ENCODE assay signal across 9 cellular contexts in genomic region chr5:68225188-68225910, GRCh38. TPM values are rescaled to one million over a fixed set of nuclear protein-coding genes. Genes with fewer than 3 reads are reported as not detected.
DNase-seq lines count a peak whose midpoint lies in the region; ATAC-seq, FAIRE-seq and TF ChIP-seq lines count a peak whose summit lies in the region.
"Had no signal": no experiment of that assay in that cellular context is flagged by ENCODE, and none has a peak within 500 bp of the region (broad histone marks: within the 10 kb centered on the region; RNA-seq: fewer than 3 reads in every experiment).

No MANE protein-coding gene starts in this region.

- H3K4me3 ChIP-seq in adrenal gland (peak overlapping the region in 1 of 4 donors; percentile 17), kidney (ENCODE audit: low read length in 2 of 2) (peak overlapping the region in 1 of 2 donors; percentile 5), testis (no peak overlapping the region)

- no peak for FAIRE-seq in kidney (lab: Jason Lieb, UNC)

- DNase-seq in DMS 273 (lab: John Stamatoyannopoulos, UW; ENCODE audit: unreplicated experiment) (peak; percentile 12), DMS 273 treated with DMSO at 0.1 percent for 48 hours (lab: John Stamatoyannopoulos, UW) (no peak), adrenal gland (peak; percentile 70 to 94 (median 90)), kidney (peak; percentile 78), testis (peak; percentile 57)
- no peak for DNase-seq in activated T-cell treated with anti-CD3 and anti-CD28 coated beads, Interleukin-2, amount 50 U/mL, for 4 hours
- no peak for DNase-seq in activated CD4-positive, alpha-beta T cell treated with anti-CD3 and anti-CD28 coated beads, Interleukin-2, amount 50 U/mL, for 48 hours

- H3K4me3 Mint-ChIP-seq in activated T-cell treated with anti-CD3 and anti-CD28 coated beads, Interleukin-2, amount 50 U/mL, for 4 hours, result no peak overlapping the region

- peaks cover 39% of the 10 kb centered on the region for H3K36me3 Mint-ChIP-seq in activated T-cell treated with anti-CD3 and anti-CD28 coated beads, Interleukin-2, amount 50 U/mL, for 4 hours (ENCODE audit: insufficient read depth)

- peaks cover 0 to 20% of the 10 kb centered on the region in 2 donors for H3K36me3 ChIP-seq in adrenal gland (replicated peaks in 1 of 2)
- peaks cover 6 to 10% of the 10 kb centered on the region in 2 donors for H3K36me3 ChIP-seq in kidney (ENCODE audit: control insufficient read depth in 1 of 2, insufficient read depth in 2 of 2, low read length in 2 of 2)
- H3K36me3 ChIP-seq in testis (ENCODE audit: low read depth, missing control alignments), result no peaks in the 10 kb centered on the region

- TF ChIP-seq CTCF in adrenal gland (IDR thresholded peaks at IDR 0.05) (no peak), kidney (IDR thresholded peaks at IDR 0.05; ENCODE audit: borderline replicate concordance, extremely low read depth, insufficient read depth) (no peak), testis (IDR thresholded peaks at IDR 0.05) (no peak)

- TF ChIP-seq POLR2A in adrenal gland (IDR thresholded peaks at IDR 0.05), result no peak
- no peak for TF ChIP-seq POLR2A in testis (IDR thresholded peaks at IDR 0.05)

- H3K4me1 Mint-ChIP-seq in activated T-cell treated with anti-CD3 and anti-CD28 coated beads, Interleukin-2, amount 50 U/mL, for 4 hours (ENCODE audit: low read depth), result peaks cover 86% of the 10 kb centered on the region

- intact Hi-C loops in adrenal gland (cut with DNase I), result no loop called here
- intact Hi-C loops in kidney (cut with DNase I), result no loop called here
- intact Hi-C loops in testis (cut with DNase I; ENCODE audit: low total_unique reads), result no loop called here

- peaks cover 10 to 65% of the 10 kb centered on the region in 2 donors for H3K4me1 ChIP-seq in adrenal gland (replicated peaks in 1 of 2)
- peaks cover 18 to 27% of the 10 kb centered on the region in 2 donors for H3K4me1 ChIP-seq in kidney (ENCODE audit: control insufficient read depth in 1 of 2, insufficient read depth in 1 of 2, low read depth in 1 of 2, low read length in 2 of 2)
- peaks cover 13% of the 10 kb centered on the region for H3K4me1 ChIP-seq in testis

- H3K27me3 Mint-ChIP-seq in activated T-cell treated with anti-CD3 and anti-CD28 coated beads, Interleukin-2, amount 50 U/mL, for 4 hours (ENCODE audit: low read depth), result no peaks in the 10 kb centered on the region

- no peak overlapping the region for H3K9ac ChIP-seq in kidney (ENCODE audit: low read length in 2 of 2)

- no peak for ATAC-seq in HG03521 (IDR thresholded peaks at IDR 0.05; ENCODE audit: unreplicated experiment)
- no peak for ATAC-seq in activated T-cell treated with anti-CD3 and anti-CD28 coated beads, Interleukin-2, amount 50 U/mL, for 4 hours

- WGBS in adrenal gland, 4 donors, result 51 to 60% (median 57%) methylated on average over 12 of the region's 12 CpGs
- 77 to 82% methylated on average over 12 of the region's 12 CpGs for WGBS in testis, 2 donors

- H3K9me3 ChIP-seq in adrenal gland (replicated peaks in 1 of 3), result no peaks in the 10 kb centered on the region
- peaks cover 0 to 4% of the 10 kb centered on the region in 2 donors for H3K9me3 ChIP-seq in kidney (ENCODE audit: control insufficient read depth in 1 of 2, low read length in 2 of 2)
- H3K9me3 ChIP-seq in testis, result no peaks in the 10 kb centered on the region

- no peaks in the 10 kb centered on the region for H3K27me3 ChIP-seq in adrenal gland
- no peaks in the 10 kb centered on the region for H3K27me3 ChIP-seq in testis

- no peaks in the 10 kb centered on the region for H3K9me3 Mint-ChIP-seq in activated T-cell treated with anti-CD3 and anti-CD28 coated beads, Interleukin-2, amount 50 U/mL, for 4 hours

- peak overlapping the region in 3 of 5 donors; percentile 14 to 82 (median 20) for H3K27ac ChIP-seq in adrenal gland
- no peak overlapping the region for H3K27ac ChIP-seq in kidney (ENCODE audit: low read depth in 2 of 2, low read length in 2 of 2)
- no peak overlapping the region for H3K27ac ChIP-seq in testis
- H3K27ac ChIP-seq: 22Rv1 had no signal

RNA-seq across cellular contexts. Expression of gene PIK3R1, which starts 9.8 kb away (rescaled TPM):
- total RNA-seq in adrenal gland, result 100 to 1,000 TPM in 1 of 8 donors, 10 to 100 TPM in 7; 41.3 to 110 (median 66.7) TPM
- polyA plus RNA-seq in adrenal gland, result 10 to 100 TPM in 2 of 3 donors, 1 to 10 TPM in 1; 4.9 to 44.7 (median 11.7) TPM
- 138 TPM for total RNA-seq in kidney
- polyA plus RNA-seq in kidney (ENCODE audit: insufficient read depth, low read depth, low replicate concordance), result 26.6 TPM
- total RNA-seq in testis, result 10 to 100 TPM; 48.1 to 63.7 TPM
- 16.9 TPM for polyA plus RNA-seq in testis (ENCODE audit: insufficient read depth, low read depth, low replicate concordance)
- 10 to 100 TPM; 21.1 to 23.6 (median 22.5) TPM for total RNA-seq in activated T-cell treated with anti-CD3 and anti-CD28 coated beads, Interleukin-2, amount 50 U/mL, for 4 hours

Comparison
In these comparisons a context has a peak if more than half of its experiments do, and no peak if none do; other contexts are left out.
1. DNase-seq: peak in DMS 273 (single experiment), adrenal gland (7 of 7), kidney (single experiment) and testis (single experiment); none in DMS 273 treated with DMSO at 0.1 percent for 48 hours (single experiment), activated T-cell treated with anti-CD3 and anti-CD28 coated beads, Interleukin-2, amount 50 U/mL, for 4 hours (single experiment) and activated CD4-positive, alpha-beta T cell treated with anti-CD3 and anti-CD28 coated beads, Interleukin-2, amount 50 U/mL, for 48 hours (0 of 2).
2. H3K27ac ChIP-seq: peak in adrenal gland (3 of 5); none in kidney (0 of 2) and testis (0 of 2).